Comparison of ENCODE assay signal across 8 cellular contexts in genomic region chr14:68306934-68307758, GRCh38.
DNase-seq lines count a peak whose midpoint lies in the region; ATAC-seq, FAIRE-seq and TF ChIP-seq lines count a peak whose summit lies in the region.

No MANE protein-coding gene starts in this region.

- H3K9me3 ChIP-seq in OCI-LY1 (ENCODE audit: low read length): 0 out of 2 replicates have a peak, but pooled peaks cover 2% of the 10 kb centered on the region
- no peaks in the 10 kb centered on the region for H3K9me3 ChIP-seq in thoracic aorta

- peak overlapping the region; percentile 37; the same call in 1 of the 2 replicates for H3K4me2 ChIP-seq in OCI-LY1 (ENCODE audit: low read length)

- TF ChIP-seq CTCF in LNCaP clone FGC (IDR thresholded peaks at IDR 0.05; ENCODE audit: control insufficient read depth, extremely low read depth, insufficient read depth) (no peak), OCI-LY1 (IDR thresholded peaks at IDR 0.05; ENCODE audit: low read length) (no peak), thoracic aorta (IDR thresholded peaks at IDR 0.05) (no peak)

- H3K27ac ChIP-seq in OCI-LY1 (ENCODE audit: low read depth, low read length, poor library complexity, severe bottlenecking) (peak overlapping the region; percentile 79), thoracic aorta (peak overlapping the region; percentile 57 to 83)

- no peaks in the 10 kb centered on the region for H3K9me2 ChIP-seq in OCI-LY1 (ENCODE audit: low read depth, low read length)

- peak overlapping the region; percentile 14 for H3K4me3 ChIP-seq in LNCaP clone FGC (ENCODE audit: low read depth, low read length)
- H3K4me3 ChIP-seq in OCI-LY1 (ENCODE audit: low read depth, low read length, poor library complexity, severe bottlenecking): no peak overlapping the region
- peak overlapping the region; percentile 13 for H3K4me3 ChIP-seq in thoracic aorta

- H3K9ac ChIP-seq in OCI-LY1 (ENCODE audit: low read length): no peak overlapping the region; the same call in 1 of the 2 replicates

- DNase-seq in LNCaP clone FGC (ENCODE audit: low read depth) (peak; percentile 85), islet precursor cell (peak; percentile 79), thoracic aorta (ENCODE audit: low spot score) (no peak), NOMO-1 treated with DMSO at 0.1 percent for 48 hours (lab: John Stamatoyannopoulos, UW; ENCODE audit: unreplicated experiment) (no peak), RCC 7860 (ENCODE audit: low spot score) (no peak), Ammon's horn (ENCODE audit: low spot score) (no peak)

- no peak overlapping the region for H3K4me3 Mint-ChIP-seq in activated T-helper 17 cell treated with anti-CD3 and anti-CD28 coated beads, Interleukin-2, amount 50 U/mL, for 72 hours

- H2AFZ ChIP-seq in OCI-LY1 (ENCODE audit: low read length): no peak overlapping the region

- H3K27me3 ChIP-seq in OCI-LY1 (ENCODE audit: insufficient read depth, low read length) (no peaks in the 10 kb centered on the region), thoracic aorta (replicated peaks; ENCODE audit: insufficient read depth) (no peaks in the 10 kb centered on the region)

- H3K36me3 ChIP-seq in OCI-LY1 (ENCODE audit: insufficient read depth, low read length): no peaks in the 10 kb centered on the region
- H3K36me3 ChIP-seq in thoracic aorta: no peaks in the 10 kb centered on the region

- H3K4me1 Mint-ChIP-seq in activated T-helper 17 cell treated with anti-CD3 and anti-CD28 coated beads, Interleukin-2, amount 50 U/mL, for 72 hours: peaks cover 19% of the 10 kb centered on the region

- peaks cover 54% of the 10 kb centered on the region for H3K4me1 ChIP-seq in OCI-LY1 (ENCODE audit: insufficient read depth, low read length, severe bottlenecking)
- peaks cover 18 to 37% of the 10 kb centered on the region in 2 donors for H3K4me1 ChIP-seq in thoracic aorta (ENCODE audit: control insufficient read depth in 1 of 2, low read depth in 2 of 2)

- peaks cover under 1% of the 10 kb centered on the region for H3K9me3 Mint-ChIP-seq in activated T-helper 17 cell treated with anti-CD3 and anti-CD28 coated beads, Interleukin-2, amount 50 U/mL, for 72 hours

- H3K79me2 ChIP-seq in OCI-LY1 (ENCODE audit: insufficient read depth, low read length): no peaks in the 10 kb centered on the region

- H3K36me3 Mint-ChIP-seq in activated T-helper 17 cell treated with anti-CD3 and anti-CD28 coated beads, Interleukin-2, amount 50 U/mL, for 72 hours (ENCODE audit: low read depth): no peaks in the 10 kb centered on the region

- peak; percentile 19 for ATAC-seq in thoracic aorta (ENCODE audit: insufficient number of reproducible peaks, low FRiP score, low read depth)
- ATAC-seq in activated T-helper 17 cell treated with anti-CD3 and anti-CD28 coated beads, Interleukin-2, amount 50 U/mL, for 72 hours (replicated peaks): no peak

- no peak overlapping the region for H3K27ac Mint-ChIP-seq in activated T-helper 17 cell treated with anti-CD3 and anti-CD28 coated beads, Interleukin-2, amount 50 U/mL, for 72 hours

- no peaks in the 10 kb centered on the region for H3K27me3 Mint-ChIP-seq in activated T-helper 17 cell treated with anti-CD3 and anti-CD28 coated beads, Interleukin-2, amount 50 U/mL, for 72 hours

- H4K20me1 ChIP-seq in OCI-LY1 (ENCODE audit: insufficient read depth, low read length): no peaks in the 10 kb centered on the region

- no peak for FAIRE-seq in RCC 7860 (lab: Jason Lieb, UNC)

- H3F3A ChIP-seq in OCI-LY1 (ENCODE audit: insufficient read depth, low read length): no peaks in the 10 kb centered on the region

Comparison
In these comparisons a context has a peak if more than half of its experiments do, and no peak if none do; other contexts are left out.
1. DNase-seq: peak in LNCaP clone FGC (single experiment) and islet precursor cell (single experiment); none in thoracic aorta (single experiment), NOMO-1 treated with DMSO at 0.1 percent for 48 hours (single experiment), RCC 7860 (single experiment) and Ammon's horn (single experiment).